In genomic region chr1:181482521-181483083, GRCh38 we compare ENCODE assay signal across 9 cellular contexts. TPM values are rescaled to one million over a fixed set of nuclear protein-coding genes. Genes with fewer than 3 reads are reported as not detected.
DNase-seq lines count a peak whose midpoint lies in the region; ATAC-seq and TF ChIP-seq lines count a peak whose summit lies in the region.
"Had no signal": no experiment of that assay in that cellular context is flagged by ENCODE, and none has a peak within 500 bp of the region (broad histone marks: within the 10 kb centered on the region; RNA-seq: fewer than 3 reads in every experiment).

No MANE protein-coding gene starts in this region.

- CTCF ChIA-PET in GM10248 (lab: Yijun Ruan, JAX), result interaction anchor here (1.0 to 19.1 kb wide), 13 partner anchors 10 to 598 kb away, joined by 3 to 213 read pairs (median 3); no protein-coding TSS in a partner anchor

- TF ChIP-seq CTCF in GM10248 (IDR thresholded peaks at IDR 0.05; ENCODE audit: control extremely low read depth, extremely low read depth, low read depth, missing control alignments) (no peak), thoracic aorta (IDR thresholded peaks at IDR 0.05) (no peak)

- peaks cover 24% of the 10 kb centered on the region for H3K4me1 Mint-ChIP-seq in memory B cell

- H3K27me3 Mint-ChIP-seq in memory B cell, result peaks cover 31% of the 10 kb centered on the region

- no peaks in the 10 kb centered on the region for H3K9me3 ChIP-seq in thoracic aorta

- no peak overlapping the region for H3K27ac Mint-ChIP-seq in memory B cell

- POLR2A ChIA-PET in GM10248 (lab: Yijun Ruan, JAX), result no interaction called here

- peak overlapping the region; percentile 44 for H3K27ac ChIP-seq in caudate nucleus (ENCODE audit: low read depth, low read length)
- H3K27ac ChIP-seq in thoracic aorta, result no peak overlapping the region

- H3K4me1 ChIP-seq in thoracic aorta (ENCODE audit: control insufficient read depth in 1 of 2, low read depth in 2 of 2), result no peaks in the 10 kb centered on the region

- H3K4me3 ChIP-seq in thoracic aorta, result peak overlapping the region; percentile 28

- no peaks in the 10 kb centered on the region for H3K36me3 ChIP-seq in thoracic aorta

- ATAC-seq in GM21619 (IDR thresholded peaks at IDR 0.05; ENCODE audit: unreplicated experiment), result peak; percentile 32
- ATAC-seq in memory B cell (ENCODE audit: low read depth), result peak; percentile 44
- no peak for ATAC-seq in thoracic aorta (ENCODE audit: insufficient number of reproducible peaks, low FRiP score, low read depth)

- H3K36me3 Mint-ChIP-seq in memory B cell, result no peaks in the 10 kb centered on the region

- peak; percentile 80 for DNase-seq in GM10248 (ENCODE audit: extremely low spot score)
- DNase-seq in NCI-H1092 treated with DMSO at 0.1 percent for 48 hours (lab: John Stamatoyannopoulos, UW), result peak; percentile 69
- DNase-seq in caudate nucleus (lab: John Stamatoyannopoulos, UW), result peak in 54 of 61 donors; percentile 21 to 84 (median 60)
- no peak for DNase-seq in memory B cell (ENCODE audit: low spot score in 2 of 2)
- DNase-seq in thoracic aorta (ENCODE audit: low spot score), result no peak
- no peak for DNase-seq in OCI-M2 (lab: John Stamatoyannopoulos, UW; ENCODE audit: unreplicated experiment)
- no peak for DNase-seq in UCSD-AML1 (lab: John Stamatoyannopoulos, UW; ENCODE audit: unreplicated experiment)

- H3K4me3 Mint-ChIP-seq in memory B cell, result peak overlapping the region; percentile 76

- peaks cover 5% of the 10 kb centered on the region for H3K27me3 ChIP-seq in thoracic aorta (replicated peaks; ENCODE audit: insufficient read depth)

- H3K9me3 Mint-ChIP-seq in memory B cell, result no peaks in the 10 kb centered on the region

RNA-seq across cellular contexts. Expression of gene CACNA1E, which starts 0.7 kb away (rescaled TPM):
- not detected for total RNA-seq in thoracic aorta
- total RNA-seq: LHCN-M2 had no signal

Comparison
In these comparisons a context has a peak if more than half of its experiments do, and no peak if none do; other contexts are left out.
1. DNase-seq: peak in GM10248 (single experiment), NCI-H1092 treated with DMSO at 0.1 percent for 48 hours (single experiment) and caudate nucleus (54 of 61); none in memory B cell (0 of 2), thoracic aorta (single experiment), OCI-M2 (single experiment) and UCSD-AML1 (single experiment).